Comparison of ENCODE assay signal across 18 cellular contexts in the genomic region with DNA sequence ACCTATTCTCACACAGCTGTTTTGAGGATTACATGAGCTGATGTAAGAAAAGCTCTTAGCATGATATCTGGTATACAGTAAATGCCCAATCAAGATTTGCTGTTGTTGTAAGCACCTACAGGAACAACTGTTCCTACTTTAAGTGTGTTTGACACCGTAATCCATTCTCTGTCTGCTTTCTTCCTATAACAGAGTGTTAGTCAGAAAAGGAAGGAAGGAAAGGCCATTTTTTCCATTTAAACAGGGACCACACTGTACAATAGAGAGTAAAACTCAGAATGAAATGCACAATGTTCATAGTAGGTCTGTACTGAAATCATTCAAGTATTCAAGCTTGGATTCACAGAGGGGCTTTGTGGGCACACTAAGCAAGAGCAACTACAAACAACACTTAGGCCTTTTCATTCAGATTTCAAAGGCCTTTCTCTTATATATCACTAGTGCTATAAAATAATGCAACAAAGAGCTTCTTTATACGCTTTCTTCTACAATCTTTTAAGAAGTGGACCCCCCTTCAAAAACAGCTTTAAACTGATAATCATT. TPM values are rescaled to one million over a fixed set of nuclear protein-coding genes. Genes with fewer than 3 reads are reported as not detected.
DNase-seq lines count a peak whose midpoint lies in the region; ATAC-seq and TF ChIP-seq lines count a peak whose summit lies in the region.
"Had no signal": no experiment of that assay in that cellular context is flagged by ENCODE, and none has a peak within 500 bp of the region (broad histone marks: within the 10 kb centered on the region; RNA-seq: fewer than 3 reads in every experiment).

No MANE protein-coding gene starts in this region.

- no peaks in the 10 kb centered on the region for H3K9me3 Mint-ChIP-seq in stimulated activated naive CD8-positive, alpha-beta T cell treated with anti-CD3 and anti-CD28 coated beads, Interleukin-15, amount 100 ng/mL, for 72 hours
- H3K9me3 Mint-ChIP-seq in endothelial cell (ENCODE audit: unreplicated experiment) = no peaks in the 10 kb centered on the region

- no peak for TF ChIP-seq CTCF in endothelial cell (IDR thresholded peaks at IDR 0.05; ENCODE audit: unreplicated experiment)

- H3K27me3 Mint-ChIP-seq in stimulated activated naive CD8-positive, alpha-beta T cell treated with anti-CD3 and anti-CD28 coated beads, Interleukin-15, amount 100 ng/mL, for 72 hours = no peaks in the 10 kb centered on the region
- H3K27me3 Mint-ChIP-seq in endothelial cell (ENCODE audit: unreplicated experiment) = no peaks in the 10 kb centered on the region

- no peak for DNase-seq in stimulated activated naive CD8-positive, alpha-beta T cell treated with anti-CD3 and anti-CD28 coated beads, Interleukin-15, amount 100 ng/mL, for 72 hours
- no peak for DNase-seq in stimulated activated naive CD8-positive, alpha-beta T cell treated with anti-CD3 and anti-CD28 coated beads, Interleukin-15, Interleukin-2, amounts not matched to agents 100 U/mL and 50 U/mL, for 24 hours
- DNase-seq in endothelial cell (ENCODE audit: low spot score) (no peak), medulla oblongata (ENCODE audit: extremely low spot score) (peak; percentile 51), NCI-H1048 (lab: John Stamatoyannopoulos, UW) (no peak)
- DNase-seq: C1 segment of cervical spinal cord, DMS 273 treated with DMSO at 0.1 percent for 48 hours, GF-D8, GM23248, NCI-H1417 treated with DMSO at 0.1 percent for 48 hours, NCI-H1930, NCI-H2171, NCI-H446 treated with DMSO at 0.1 percent for 48 hours, PC-3 had no signal

- no peak overlapping the region for H3K4me3 Mint-ChIP-seq in stimulated activated naive CD8-positive, alpha-beta T cell treated with anti-CD3 and anti-CD28 coated beads, Interleukin-15, amount 100 ng/mL, for 72 hours
- peak overlapping the region; percentile 65 for H3K4me3 Mint-ChIP-seq in endothelial cell (ENCODE audit: unreplicated experiment)

- no peaks in the 10 kb centered on the region for H3K4me1 Mint-ChIP-seq in stimulated activated naive CD8-positive, alpha-beta T cell treated with anti-CD3 and anti-CD28 coated beads, Interleukin-15, amount 100 ng/mL, for 72 hours
- H3K4me1 Mint-ChIP-seq in endothelial cell (ENCODE audit: unreplicated experiment) = no peaks in the 10 kb centered on the region

- H3K27ac Mint-ChIP-seq in stimulated activated naive CD8-positive, alpha-beta T cell treated with anti-CD3 and anti-CD28 coated beads, Interleukin-15, amount 100 ng/mL, for 72 hours = peak overlapping the region; percentile 7 to 30
- H3K27ac Mint-ChIP-seq in endothelial cell (ENCODE audit: unreplicated experiment) = peak overlapping the region; percentile 48

- H3K36me3 Mint-ChIP-seq in endothelial cell (ENCODE audit: low read depth, unreplicated experiment) = peaks cover 11% of the 10 kb centered on the region

- ATAC-seq in stimulated activated naive CD8-positive, alpha-beta T cell treated with anti-CD3 and anti-CD28 coated beads, Interleukin-15, amount 100 ng/mL, for 72 hours = no peak
- ATAC-seq in stimulated activated naive CD8-positive, alpha-beta T cell treated with anti-CD3 and anti-CD28 coated beads, Interleukin-15, Interleukin-2, amounts not matched to agents 100 U/mL and 50 U/mL, for 24 hours = no peak
- ATAC-seq in HG02623 (IDR thresholded peaks at IDR 0.05; ENCODE audit: unreplicated experiment) = no peak
- ATAC-seq in HG03442 (IDR thresholded peaks at IDR 0.05; ENCODE audit: unreplicated experiment) = no peak
- ATAC-seq: HCT116, PC-3 had no signal

RNA-seq across cellular contexts. Expression of a gene that starts 21.5 kb away (rescaled TPM):
- total RNA-seq in endothelial cell (ENCODE audit: unreplicated experiment) = 109 TPM

RNA-seq across cellular contexts. Expression of a gene that starts 26.7 kb away (rescaled TPM):
- total RNA-seq in endothelial cell (ENCODE audit: unreplicated experiment) = 50.4 TPM
- total RNA-seq: Daoy, PC-3 had no signal

RNA-seq across cellular contexts. Expression of a gene that starts 34.4 kb away (rescaled TPM):
- 0.31 TPM for total RNA-seq in endothelial cell (ENCODE audit: unreplicated experiment)
- total RNA-seq: Daoy, GM23248, PC-3 had no signal

RNA-seq across cellular contexts. Expression of a gene that starts 42.0 kb away (rescaled TPM):
- 199 TPM for total RNA-seq in endothelial cell (ENCODE audit: unreplicated experiment)

RNA-seq across cellular contexts. Expression of a gene that starts 42.1 kb away (rescaled TPM):
- total RNA-seq in endothelial cell (ENCODE audit: unreplicated experiment) = 12.1 TPM
